1 cellular context compared by ENCODE assay signal in the genomic region with DNA sequence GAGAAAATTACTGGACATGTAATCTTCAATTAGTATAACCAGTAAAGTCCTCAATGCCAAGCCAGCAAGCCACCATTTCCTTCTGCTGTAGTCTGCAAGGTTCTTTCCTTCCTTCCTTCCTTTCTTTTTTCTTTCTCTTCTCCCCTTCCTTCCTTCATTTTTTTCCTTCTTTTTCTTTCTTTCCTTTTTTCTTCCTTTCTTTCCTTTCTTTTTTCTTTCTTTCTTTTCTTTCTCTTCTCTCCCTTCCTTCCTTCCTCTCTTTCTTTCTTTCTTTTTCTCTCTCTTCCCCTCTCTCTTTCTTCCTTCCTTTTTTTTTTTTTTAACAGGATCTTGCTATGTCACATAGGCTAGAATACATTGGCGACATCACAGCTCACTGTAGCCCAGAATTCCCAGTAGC.
TF ChIP-seq lines count a peak whose summit lies in the region.

No MANE protein-coding gene starts in this region.

TF ChIP-seq in K562, 482 proteins besides CTCF, POLR2A, EP300 and RAD21:
- TF ChIP-seq, protein P1, sequence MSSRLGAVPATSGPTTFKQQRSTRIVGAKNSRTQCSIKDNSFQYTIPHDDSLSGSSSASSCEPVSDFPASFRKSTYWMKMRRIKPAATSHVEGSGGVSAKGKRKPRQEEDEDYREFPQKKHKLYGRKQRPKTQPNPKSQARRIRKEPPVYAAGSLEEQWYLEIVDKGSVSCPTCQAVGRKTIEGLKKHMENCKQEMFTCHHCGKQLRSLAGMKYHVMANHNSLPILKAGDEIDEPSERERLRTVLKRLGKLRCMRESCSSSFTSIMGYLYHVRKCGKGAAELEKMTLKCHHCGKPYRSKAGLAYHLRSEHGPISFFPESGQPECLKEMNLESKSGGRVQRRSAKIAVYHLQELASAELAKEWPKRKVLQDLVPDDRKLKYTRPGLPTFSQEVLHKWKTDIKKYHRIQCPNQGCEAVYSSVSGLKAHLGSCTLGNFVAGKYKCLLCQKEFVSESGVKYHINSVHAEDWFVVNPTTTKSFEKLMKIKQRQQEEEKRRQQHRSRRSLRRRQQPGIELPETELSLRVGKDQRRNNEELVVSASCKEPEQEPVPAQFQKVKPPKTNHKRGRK (tag; IDR thresholded peaks at IDR 0.05), result peak; percentile 96
- TF ChIP-seq ZNF830 (CRISPR knock-in tag; IDR thresholded peaks at IDR 0.05), result no peak
TF ChIP-seq in K562: peak in this region for 1.
